22 cellular contexts compared by ENCODE assay signal in genomic region chr19:46197314-46198070, GRCh38. TPM values are rescaled to one million over a fixed set of nuclear protein-coding genes. Genes with fewer than 3 reads are reported as not detected.
DNase-seq lines count a peak whose midpoint lies in the region; ATAC-seq and TF ChIP-seq lines count a peak whose summit lies in the region.
"Had no signal": no experiment of that assay in that cellular context is flagged by ENCODE, and none has a peak within 500 bp of the region (broad histone marks: within the 10 kb centered on the region; RNA-seq: fewer than 3 reads in every experiment).

No MANE protein-coding gene starts in this region.

- H3K9me3 ChIP-seq in breast epithelium = no peaks in the 10 kb centered on the region
- no peaks in the 10 kb centered on the region for H3K9me3 ChIP-seq in adrenal gland (replicated peaks in 1 of 3)
- H3K9me3 ChIP-seq in PC-3 (ENCODE audit: low read length) = no peaks in the 10 kb centered on the region
- H3K9me3 ChIP-seq: BE2C had no signal

- no peak overlapping the region for H3K9ac ChIP-seq in PC-3 (ENCODE audit: low read length)
- H3K9ac ChIP-seq: GM23248 had no signal

- no peak overlapping the region for H3K4me3 ChIP-seq in breast epithelium
- H3K4me3 ChIP-seq in adrenal gland = no peak overlapping the region
- H3K4me3 ChIP-seq in PC-3 (ENCODE audit: low read length) = no peak overlapping the region
- H3K4me3 ChIP-seq: GM23248, SK-N-MC had no signal

- no peaks in the 10 kb centered on the region for H3K36me3 Mint-ChIP-seq in MCF 10A (ENCODE audit: insufficient read depth, unreplicated experiment)
- H3K36me3 Mint-ChIP-seq in natural killer cell treated with Interleukin-12 subunit alpha and Interleukin-12 subunit beta and Interleukin-15 and Interleukin-18, amount 100 ng/mL, for 72 hours = no peaks in the 10 kb centered on the region
- H3K36me3 Mint-ChIP-seq: CD4-positive, alpha-beta memory T cell had no signal

- H3K4me3 Mint-ChIP-seq in MCF 10A (ENCODE audit: unreplicated experiment) = no peak overlapping the region
- H3K4me3 Mint-ChIP-seq in natural killer cell treated with Interleukin-12 subunit alpha and Interleukin-12 subunit beta and Interleukin-15 and Interleukin-18, amount 100 ng/mL, for 72 hours = no peak overlapping the region
- H3K4me3 Mint-ChIP-seq: CD4-positive, alpha-beta memory T cell had no signal

- H3K27ac Mint-ChIP-seq in MCF 10A (ENCODE audit: low read depth, unreplicated experiment) = no peak overlapping the region
- no peak overlapping the region for H3K27ac Mint-ChIP-seq in natural killer cell treated with Interleukin-12 subunit alpha and Interleukin-12 subunit beta and Interleukin-15 and Interleukin-18, amount 100 ng/mL, for 72 hours
- H3K27ac Mint-ChIP-seq: CD4-positive, alpha-beta memory T cell had no signal

- H3K27me3 Mint-ChIP-seq in MCF 10A (ENCODE audit: insufficient read depth, unreplicated experiment) = no peaks in the 10 kb centered on the region
- peaks cover 35 to 47% of the 10 kb centered on the region in 2 donors for H3K27me3 Mint-ChIP-seq in natural killer cell treated with Interleukin-12 subunit alpha and Interleukin-12 subunit beta and Interleukin-15 and Interleukin-18, amount 100 ng/mL, for 72 hours

- DNase-seq in MCF 10A (ENCODE audit: unreplicated experiment) (peak; percentile 59), breast epithelium (ENCODE audit: low spot score in 2 of 2) (no peak), adrenal gland (peak in 5 of 7 donors; percentile 47 to 65 (median 58)), glomerular visceral epithelial cell (ENCODE audit: extremely low spot score) (peak; percentile 47), PC-3 (no peak), NCI-H524 treated with DMSO at 0.1 percent for 48 hours (lab: John Stamatoyannopoulos, UW) (no peak)
- DNase-seq in natural killer cell treated with Interleukin-12 subunit alpha and Interleukin-12 subunit beta and Interleukin-15 and Interleukin-18, amount 100 ng/mL, for 72 hours (ENCODE audit: low spot score) = no peak
- DNase-seq: BE2C; Calu3; CD4-positive, alpha-beta memory T cell; GF-D8; GM23248; MV-4-11; NCI-H1694 treated with DMSO at 0.1 percent for 48 hours; NCI-H2107; NCI-H510A; NCI-H82 had no signal

- H4K20me1 ChIP-seq in PC-3 (ENCODE audit: low read length) = no peaks in the 10 kb centered on the region

- H2AFZ ChIP-seq in PC-3 (ENCODE audit: low read length) = no peak overlapping the region
- H2AFZ ChIP-seq: GM23248 had no signal

- H3K4me2 ChIP-seq in PC-3 (ENCODE audit: low read length) = no peak overlapping the region

- TF ChIP-seq POLR2A in breast epithelium (IDR thresholded peaks at IDR 0.05) (no peak), adrenal gland (IDR thresholded peaks at IDR 0.05) (no peak)

- no peaks in the 10 kb centered on the region for H3F3A ChIP-seq in PC-3 (ENCODE audit: low read length, unreplicated experiment)

- H3K9me2 ChIP-seq in PC-3 (replicated peaks; ENCODE audit: low read length) = no peaks in the 10 kb centered on the region

- POLR2A ChIA-PET in MCF 10A (lab: Yijun Ruan, JAX) = interaction anchor here (0.6 to 1.6 kb wide), 2 partner anchors 14 to 587 kb away, joined by 3 to 5 read pairs; no protein-coding TSS in a partner anchor
- POLR2A ChIA-PET in PC-3 (lab: Charles Lee; ENCODE audit: unreplicated experiment) = no interaction called here

- H3K27ac ChIP-seq in breast epithelium (no peak overlapping the region), adrenal gland (no peak overlapping the region), PC-3 (ENCODE audit: low read length) (no peak overlapping the region)
- H3K27ac ChIP-seq: 22Rv1, GM23248, SK-N-MC had no signal

- TF ChIP-seq CTCF in MCF 10A (IDR thresholded peaks at IDR 0.05; ENCODE audit: unreplicated experiment) (no peak), breast epithelium (IDR thresholded peaks at IDR 0.05) (no peak), adrenal gland (IDR thresholded peaks at IDR 0.05) (no peak), PC-3 (conservative IDR thresholded peaks at IDR 0.05; ENCODE audit: low read depth, low read length) (no peak)

- no peaks in the 10 kb centered on the region for H3K9me3 Mint-ChIP-seq in MCF 10A (ENCODE audit: unreplicated experiment)
- H3K9me3 Mint-ChIP-seq in natural killer cell treated with Interleukin-12 subunit alpha and Interleukin-12 subunit beta and Interleukin-15 and Interleukin-18, amount 100 ng/mL, for 72 hours = no peaks in the 10 kb centered on the region

- H3K4me1 ChIP-seq in breast epithelium = no peaks in the 10 kb centered on the region
- H3K4me1 ChIP-seq in adrenal gland (replicated peaks in 1 of 2) = peaks cover 28 to 34% of the 10 kb centered on the region in 2 donors
- peaks cover 12% of the 10 kb centered on the region for H3K4me1 ChIP-seq in PC-3 (ENCODE audit: insufficient read depth, low read length)

- H3K27me3 ChIP-seq in breast epithelium = peaks cover 0 to 7% of the 10 kb centered on the region in 2 donors
- H3K27me3 ChIP-seq in adrenal gland = no peaks in the 10 kb centered on the region
- H3K27me3 ChIP-seq in PC-3 (ENCODE audit: low read length) = no peaks in the 10 kb centered on the region
- H3K27me3 ChIP-seq: BE2C had no signal

- 60 to 66% (median 64%) methylated on average over 4 of the region's 4 CpGs for WGBS in adrenal gland, 4 donors

- BruUV-seq in MCF 10A (replicated peaks; lab: Mats Ljungman, UMichigan) (no TSS peak), PC-3 (replicated peaks; lab: Mats Ljungman, UMichigan) (no TSS peak)

- no peak for ATAC-seq in PC-3
- ATAC-seq in GM21786 (IDR thresholded peaks at IDR 0.05; ENCODE audit: unreplicated experiment) = no peak
- no peak for ATAC-seq in natural killer cell treated with Interleukin-12 subunit alpha and Interleukin-12 subunit beta and Interleukin-15 and Interleukin-18, amount 100 ng/mL, for 72 hours
- ATAC-seq: Right ventricle myocardium inferior had no signal

- no peaks in the 10 kb centered on the region for H3K79me2 ChIP-seq in PC-3 (ENCODE audit: low read length)

- intact Hi-C loops in MCF 10A (cut with micrococcal nuclease) = no loop called here
- intact Hi-C loops in breast epithelium (cut with DNase I; ENCODE audit: low total_unique reads) = no loop called here
- intact Hi-C loops in adrenal gland (cut with DNase I) = no loop called here
- intact Hi-C loops in PC-3 (cut with micrococcal nuclease) = no loop called here

- peaks cover 55% of the 10 kb centered on the region for H3K4me1 Mint-ChIP-seq in MCF 10A (ENCODE audit: insufficient read depth, unreplicated experiment)
- H3K4me1 Mint-ChIP-seq in natural killer cell treated with Interleukin-12 subunit alpha and Interleukin-12 subunit beta and Interleukin-15 and Interleukin-18, amount 100 ng/mL, for 72 hours (ENCODE audit: low read depth in 2 of 2) = no peaks in the 10 kb centered on the region

- CTCF ChIA-PET in MCF 10A (lab: Yijun Ruan, JAX) (interaction anchor here (0.6 to 1.7 kb wide), 3 partner anchors 55 to 119 kb away, joined by 3 to 10 read pairs (median 4); no protein-coding TSS in a partner anchor), PC-3 (lab: Charles Lee) (interaction anchor here (0.6 kb wide), 1 partner anchor 334 kb away, joined by 4 read pairs; no protein-coding TSS in a partner anchor)

- H3K36me3 ChIP-seq in breast epithelium (no peaks in the 10 kb centered on the region), adrenal gland (replicated peaks in 1 of 2) (no peaks in the 10 kb centered on the region), PC-3 (ENCODE audit: low read depth, low read length) (no peaks in the 10 kb centered on the region)
- H3K36me3 ChIP-seq: BE2C had no signal

RNA-seq across cellular contexts. Expression of gene IGFL1, which starts 32.0 kb away (rescaled TPM):
- total RNA-seq in MCF 10A (2022) (not detected in 2 replicates), breast epithelium (not detected), adrenal gland (not detected), PC-3 (2014; rRNA removed) (0.77 TPM in 1 of 2 replicates, not detected in the other)
- polyA plus RNA-seq in adrenal gland = not detected
- not detected for total RNA-seq in natural killer cell treated with Interleukin-12 subunit alpha and Interleukin-12 subunit beta and Interleukin-15 and Interleukin-18, amount 100 ng/mL, for 72 hours
- total RNA-seq: Calu3; CD4-positive, alpha-beta memory T cell; GM23248; LHCN-M2; Right ventricle myocardium inferior had no signal
- polyA plus RNA-seq: CD4-positive, alpha-beta memory T cell; GM23248 had no signal

RNA-seq across cellular contexts. Expression of gene IGFL2, which starts 49.5 kb away (rescaled TPM):
- 1.3 TPM in 1 of 2 replicates, not detected in the other for total RNA-seq in MCF 10A (2022)
- total RNA-seq in breast epithelium = not detected
- total RNA-seq in adrenal gland = not detected
- polyA plus RNA-seq in adrenal gland = not detected
- not detected in 2 replicates for total RNA-seq in PC-3 (2014; rRNA removed)
- total RNA-seq in natural killer cell treated with Interleukin-12 subunit alpha and Interleukin-12 subunit beta and Interleukin-15 and Interleukin-18, amount 100 ng/mL, for 72 hours = not detected
- total RNA-seq: Calu3, GM23248, LHCN-M2, Right ventricle myocardium inferior had no signal
- polyA plus RNA-seq: GM23248 had no signal

Comparison
In these comparisons a context has a peak if more than half of its experiments do, and no peak if none do; other contexts are left out.
1. DNase-seq: peak in MCF 10A (single experiment), adrenal gland (5 of 7) and glomerular visceral epithelial cell (single experiment); none in breast epithelium (0 of 2), PC-3 (single experiment), NCI-H524 treated with DMSO at 0.1 percent for 48 hours (single experiment) and natural killer cell treated with Interleukin-12 subunit alpha and Interleukin-12 subunit beta and Interleukin-15 and Interleukin-18, amount 100 ng/mL, for 72 hours (single experiment).